In the genomic region with DNA sequence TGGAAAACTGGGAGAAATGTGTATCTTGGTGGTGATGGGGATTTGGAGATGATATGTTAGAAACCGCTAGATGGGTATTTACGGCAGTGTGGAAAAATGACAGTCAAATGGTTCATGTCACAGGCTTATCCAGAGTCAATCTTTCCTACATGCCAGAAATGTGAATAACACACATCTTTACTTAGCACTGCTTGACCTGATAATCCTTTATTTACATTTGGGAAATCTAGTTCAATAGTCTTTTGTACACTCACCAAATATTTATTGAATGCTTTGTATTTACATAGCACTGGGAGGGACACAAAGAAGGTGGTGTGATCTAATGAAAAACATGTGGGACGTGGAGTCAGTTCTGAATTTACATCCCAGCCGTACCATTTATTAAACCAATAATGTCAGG, we compare ENCODE assay signal across 17 cellular contexts.
DNase-seq lines count a peak whose midpoint lies in the region; ATAC-seq, FAIRE-seq and TF ChIP-seq lines count a peak whose summit lies in the region.
"Had no signal": no experiment of that assay in that cellular context is flagged by ENCODE, and none has a peak within 500 bp of the region (broad histone marks: within the 10 kb centered on the region; RNA-seq: fewer than 3 reads in every experiment).

No MANE protein-coding gene starts in this region.

- DNase-seq in A549 (ENCODE audit: low read depth in 1 of 2, low spot score in 1 of 2) (peak in 1 of 2 experiments; percentile 46), EH (ENCODE audit: low read depth) (peak; percentile 73), NCI-H748 (lab: John Stamatoyannopoulos, UW; ENCODE audit: unreplicated experiment) (peak; percentile 84), epithelial cell of esophagus (ENCODE audit: low read depth) (peak; percentile 15), NCI-H2107 treated with DMSO at 0.1 percent for 48 hours (lab: John Stamatoyannopoulos, UW; ENCODE audit: unreplicated experiment) (no peak), NCI-H2029 treated with DMSO at 0.1 percent for 48 hours (lab: John Stamatoyannopoulos, UW) (no peak)
- DNase-seq: activated CD4-positive, alpha-beta T cell treated with anti-CD3 and anti-CD28 coated beads, Interleukin-2, amount 10 ng/mL, durations not matched to agents 24 days and 14 days; activated naive CD4-positive, alpha-beta T cell; cortex of kidney; NCI-H1105; NCI-H226; sigmoid colon had no signal

- TF ChIP-seq CTCF in A549 (IDR thresholded peaks at IDR 0.05) (no peak), epithelial cell of esophagus (IDR thresholded peaks at IDR 0.05; ENCODE audit: insufficient read depth, low read depth, low read length, missing control alignments) (no peak)

- no peak for FAIRE-seq in A549 (lab: Jason Lieb, UNC)
- FAIRE-seq: endothelial cell of umbilical vein, K562 had no signal

- peaks cover 16% of the 10 kb centered on the region for H3K4me1 ChIP-seq in A549
- H3K4me1 ChIP-seq: sigmoid colon had no signal

- peak overlapping the region; percentile 55 for H3K4me2 ChIP-seq in A549

- ATAC-seq in A549 (peak; percentile 39 to 80; a peak in 5 of 6 replicates), HG02885 (IDR thresholded peaks at IDR 0.05; ENCODE audit: poor library complexity, unreplicated experiment) (no peak), HG03097 (IDR thresholded peaks at IDR 0.05; ENCODE audit: low FRiP score, unreplicated experiment) (no peak)
- ATAC-seq: K562 had no signal

- TF ChIP-seq EP300 in A549 (IDR thresholded peaks at IDR 0.05), result peak in 1 of 2 experiments; percentile 22; a peak in 1 of 5 replicates

- 6% methylated on average over 4 of the region's 4 CpGs for WGBS in A549 (ENCODE audit: missing lambda C conversion rate)

- TF ChIP-seq POLR2A in A549 (IDR thresholded peaks at IDR 0.05; ENCODE audit: low read length), result no peak

- no peaks in the 10 kb centered on the region for H3K9me3 ChIP-seq in A549
- H3K9me3 ChIP-seq: sigmoid colon had no signal

- H3K27ac ChIP-seq in A549, result no peak overlapping the region
- H3K27ac ChIP-seq: sigmoid colon had no signal

- POLR2A ChIA-PET in A549 (lab: Yijun Ruan, JAX), result no interaction called here

- CTCF ChIA-PET in A549 (lab: Yijun Ruan, JAX), result no interaction called here

- TF ChIP-seq RAD21 in A549 (conservative IDR thresholded peaks at IDR 0.05 in 1 of 2, IDR thresholded peaks at IDR 0.05 in 1 of 2), result no peak

- no peak overlapping the region for H3K4me3 ChIP-seq in A549
- no peak overlapping the region for H3K4me3 ChIP-seq in epithelial cell of esophagus (ENCODE audit: low read length)
- H3K4me3 ChIP-seq: K562, lung, sigmoid colon had no signal

TF ChIP-seq in A549, 52 proteins besides CTCF, POLR2A, EP300 and RAD21:
- TF ChIP-seq JUNB (IDR thresholded peaks at IDR 0.05) (peak; percentile 73), RFX5 (IDR thresholded peaks at IDR 0.05) (no peak), CBX8 (IDR thresholded peaks at IDR 0.05) (no peak), GATA3 (IDR thresholded peaks at IDR 0.05; ENCODE audit: borderline replicate concordance) (peak; percentile 95), NPAS2 (CRISPR knock-in tag; IDR thresholded peaks at IDR 0.05; ENCODE audit: borderline replicate concordance) (no peak), FOSL2 (IDR thresholded peaks at IDR 0.05) (0 out of 2 replicates have a peak, but pooled peaks have one; percentile 5), FOSL2 (CRISPR knock-in tag; IDR thresholded peaks at IDR 0.05) (peak; percentile 77), ESRRA (IDR thresholded peaks at IDR 0.05; ENCODE audit: borderline replicate concordance, low read length) (no peak), ZC3H11A (IDR thresholded peaks at IDR 0.05) (no peak), PHF8 (IDR thresholded peaks at IDR 0.05; ENCODE audit: borderline replicate concordance, low read depth) (no peak), CEBPB (IDR thresholded peaks at IDR 0.05) (0 out of 4 replicates have a peak, but pooled peaks of 1 of the 2 experiments have one; percentile 31), ZFP36 (IDR thresholded peaks at IDR 0.05; ENCODE audit: borderline replicate concordance, partially characterized antibody) (peak; percentile 60), RCOR1 (IDR thresholded peaks at IDR 0.05; ENCODE audit: low read depth, low read length) (no peak), KDM5A (IDR thresholded peaks at IDR 0.05) (no peak), CHD4 (IDR thresholded peaks at IDR 0.05; ENCODE audit: borderline replicate concordance) (no peak)
- TF ChIP-seq, protein P1, sequence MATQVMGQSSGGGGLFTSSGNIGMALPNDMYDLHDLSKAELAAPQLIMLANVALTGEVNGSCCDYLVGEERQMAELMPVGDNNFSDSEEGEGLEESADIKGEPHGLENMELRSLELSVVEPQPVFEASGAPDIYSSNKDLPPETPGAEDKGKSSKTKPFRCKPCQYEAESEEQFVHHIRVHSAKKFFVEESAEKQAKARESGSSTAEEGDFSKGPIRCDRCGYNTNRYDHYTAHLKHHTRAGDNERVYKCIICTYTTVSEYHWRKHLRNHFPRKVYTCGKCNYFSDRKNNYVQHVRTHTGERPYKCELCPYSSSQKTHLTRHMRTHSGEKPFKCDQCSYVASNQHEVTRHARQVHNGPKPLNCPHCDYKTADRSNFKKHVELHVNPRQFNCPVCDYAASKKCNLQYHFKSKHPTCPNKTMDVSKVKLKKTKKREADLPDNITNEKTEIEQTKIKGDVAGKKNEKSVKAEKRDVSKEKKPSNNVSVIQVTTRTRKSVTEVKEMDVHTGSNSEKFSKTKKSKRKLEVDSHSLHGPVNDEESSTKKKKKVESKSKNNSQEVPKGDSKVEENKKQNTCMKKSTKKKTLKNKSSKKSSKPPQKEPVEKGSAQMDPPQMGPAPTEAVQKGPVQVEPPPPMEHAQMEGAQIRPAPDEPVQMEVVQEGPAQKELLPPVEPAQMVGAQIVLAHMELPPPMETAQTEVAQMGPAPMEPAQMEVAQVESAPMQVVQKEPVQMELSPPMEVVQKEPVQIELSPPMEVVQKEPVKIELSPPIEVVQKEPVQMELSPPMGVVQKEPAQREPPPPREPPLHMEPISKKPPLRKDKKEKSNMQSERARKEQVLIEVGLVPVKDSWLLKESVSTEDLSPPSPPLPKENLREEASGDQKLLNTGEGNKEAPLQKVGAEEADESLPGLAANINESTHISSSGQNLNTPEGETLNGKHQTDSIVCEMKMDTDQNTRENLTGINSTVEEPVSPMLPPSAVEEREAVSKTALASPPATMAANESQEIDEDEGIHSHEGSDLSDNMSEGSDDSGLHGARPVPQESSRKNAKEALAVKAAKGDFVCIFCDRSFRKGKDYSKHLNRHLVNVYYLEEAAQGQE (IDR thresholded peaks at IDR 0.05), result no peak
- TF ChIP-seq, protein P2, sequence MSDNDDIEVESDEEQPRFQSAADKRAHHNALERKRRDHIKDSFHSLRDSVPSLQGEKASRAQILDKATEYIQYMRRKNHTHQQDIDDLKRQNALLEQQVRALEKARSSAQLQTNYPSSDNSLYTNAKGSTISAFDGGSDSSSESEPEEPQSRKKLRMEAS (IDR thresholded peaks at IDR 0.05), result no peak; the same call in 1 of the 2 replicates

Comparison
In these comparisons a context has a peak if more than half of its experiments do, and no peak if none do; other contexts are left out.
1. ATAC-seq: peak in A549 (2 of 2); none in HG02885 (single experiment) and HG03097 (single experiment).
2. DNase-seq: peak in EH (single experiment), NCI-H748 (single experiment) and epithelial cell of esophagus (single experiment); none in NCI-H2107 treated with DMSO at 0.1 percent for 48 hours (single experiment) and NCI-H2029 treated with DMSO at 0.1 percent for 48 hours (single experiment).